Comparison of ENCODE assay signal across 6 cellular contexts in genomic region chr9:133477992-133478850, GRCh38. TPM values are rescaled to one million over a fixed set of nuclear protein-coding genes. Genes with fewer than 3 reads are reported as not detected.
DNase-seq lines count a peak whose midpoint lies in the region; ATAC-seq lines count a peak whose summit lies in the region.

No MANE protein-coding gene starts in this region.

- no peaks in the 10 kb centered on the region for H3K27me3 ChIP-seq in aorta (ENCODE audit: control insufficient read depth in 1 of 2, insufficient read depth in 2 of 2, low read length in 1 of 2)

- H3K27ac Mint-ChIP-seq in T-helper 17 cell, result no peak overlapping the region

- peaks cover 8% of the 10 kb centered on the region for H3K27me3 Mint-ChIP-seq in T-helper 17 cell

- H3K9me3 ChIP-seq in T-helper 17 cell (ENCODE audit: control insufficient read depth, low read length, poor library complexity, severe bottlenecking) (no peaks in the 10 kb centered on the region), aorta (ENCODE audit: control insufficient read depth, low read length) (no peaks in the 10 kb centered on the region)

- H3K36me3 Mint-ChIP-seq in T-helper 17 cell (ENCODE audit: low read depth), result no peaks in the 10 kb centered on the region

- no peak overlapping the region for H3K27ac ChIP-seq in aorta (ENCODE audit: low read depth in 1 of 2, low read length in 2 of 2)

- ATAC-seq in GM18502 (IDR thresholded peaks at IDR 0.05; ENCODE audit: poor library complexity, unreplicated experiment), result peak; percentile 46
- ATAC-seq in HG02840 (IDR thresholded peaks at IDR 0.05; ENCODE audit: low FRiP score, unreplicated experiment), result peak; percentile 38
- ATAC-seq in T-helper 17 cell, result peak; percentile 11
- peak; percentile 4 for ATAC-seq in aorta (ENCODE audit: low FRiP score)

- no peaks in the 10 kb centered on the region for H3K36me3 ChIP-seq in aorta (ENCODE audit: control insufficient read depth in 1 of 2, insufficient read depth in 2 of 2, low read length in 1 of 2)

- H3K4me3 ChIP-seq in aorta (ENCODE audit: low read length in 2 of 2), result no peak overlapping the region

- no peak for DNase-seq in T-helper 17 cell
- DNase-seq in iPS-NIHi7 (ENCODE audit: extremely low spot score), result peak; percentile 56
- DNase-seq in aorta, result no peak
- no peak for DNase-seq in anterior cingulate cortex (lab: John Stamatoyannopoulos, UW)

- no peaks in the 10 kb centered on the region for H3K4me1 ChIP-seq in aorta (ENCODE audit: control insufficient read depth in 1 of 2, insufficient read depth in 2 of 2, low read length in 2 of 2)

- intact Hi-C loops in aorta (cut with DNase I), result loop anchor here in 1 of 2 donors (5.0 kb wide), 1 partner anchor 61 kb away; the partner anchor contains the start of gene REXO4

- peak overlapping the region; percentile 85 for H3K4me3 Mint-ChIP-seq in T-helper 17 cell

- peaks cover 6% of the 10 kb centered on the region for H3K4me1 Mint-ChIP-seq in T-helper 17 cell

- 42 to 45% methylated on average over 16 to 17 of the region's 17 CpGs for WGBS in aorta, 2 donors

RNA-seq across cellular contexts. Expression of gene SLC2A6, which starts 0.7 kb away (rescaled TPM):
- total RNA-seq in T-helper 17 cell (1 to 10 TPM; 1.5 to 3.4 TPM), aorta (1 to 10 TPM; 3.3 to 5.8 TPM)
- 1 to 10 TPM; 1.5 to 2.6 TPM for polyA plus RNA-seq in aorta

RNA-seq across cellular contexts. Expression of gene CACFD1, which starts 18.4 kb away (rescaled TPM):
- total RNA-seq in T-helper 17 cell (1 to 10 TPM; 1.4 to 3.8 TPM), aorta (10 to 100 TPM; 11.5 to 15.9 TPM)
- 10 to 100 TPM in 1 of 2 donors, 1 to 10 TPM in 1; 8.1 to 14.5 TPM for polyA plus RNA-seq in aorta

RNA-seq across cellular contexts. Expression of gene MYMK, which starts 46.5 kb away (rescaled TPM):
- not detected for total RNA-seq in T-helper 17 cell
- total RNA-seq in aorta, result not detected
- polyA plus RNA-seq in aorta, result not detected

RNA-seq across cellular contexts. Expression of gene ADAMTS13, which starts 56.1 kb away (rescaled TPM):
- total RNA-seq in T-helper 17 cell (1 to 10 TPM; 1.1 to 1.9 TPM), aorta (1 to 10 TPM; 1.3 to 3.6 TPM)
- polyA plus RNA-seq in aorta, result 10 to 100 TPM in 1 of 2 donors, 1 to 10 TPM in 1; 2.0 to 11.9 TPM

RNA-seq across cellular contexts. Expression of gene ADAMTSL2, which starts 56.3 kb away (rescaled TPM):
- total RNA-seq in T-helper 17 cell (not detected), aorta (10 to 100 TPM in 1 of 2 donors, 1 to 10 TPM in 1; 1.9 to 20.9 TPM)
- polyA plus RNA-seq in aorta, result under 1 TPM in 1 of 2 donors, not detected in 1; 0.38 TPM
